23 cellular contexts compared by ENCODE assay signal in the genomic region with DNA sequence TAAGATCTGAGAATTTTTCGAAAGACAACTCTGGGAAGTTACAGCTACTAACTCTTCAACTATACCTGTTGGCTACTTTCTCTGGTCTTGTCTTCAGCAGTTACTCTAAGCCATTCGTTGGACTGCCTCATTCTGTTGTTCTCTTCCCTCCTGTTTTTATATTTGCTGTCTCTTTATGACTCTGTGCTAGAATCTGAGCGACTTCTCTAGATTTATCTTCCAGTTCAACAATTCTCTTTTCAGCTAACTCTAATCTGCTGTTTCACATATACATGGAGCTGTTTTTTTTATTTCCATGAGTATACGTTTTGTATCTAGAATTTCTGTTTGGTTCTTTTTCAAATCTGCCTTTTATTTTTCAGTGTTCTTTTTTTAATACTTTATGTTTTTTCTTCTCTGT.
DNase-seq lines count a peak whose midpoint lies in the region; ATAC-seq and TF ChIP-seq lines count a peak whose summit lies in the region.
"Had no signal": no experiment of that assay in that cellular context is flagged by ENCODE, and none has a peak within 500 bp of the region (broad histone marks: within the 10 kb centered on the region; RNA-seq: fewer than 3 reads in every experiment).

No MANE protein-coding gene starts in this region.

- 64% methylated on average over 4 of the region's 4 CpGs for WGBS in SK-N-SH (ENCODE audit: low lambda C conversion rate)
- 96% methylated on average over 4 of the region's 4 CpGs for WGBS in liver
- WGBS in right lobe of liver (ENCODE audit: insufficient coverage, low coverage, low lambda C conversion rate, missing lambda C conversion rate), result 93% methylated on average over 4 of the region's 4 CpGs
- WGBS in endodermal cell (ENCODE audit: insufficient coverage in 1 of 2, insufficient read length in 1 of 2), 2 experiments, result 86 to 92% methylated on average over 3 of the region's 4 CpGs
- 92% methylated on average over 4 of the region's 4 CpGs for WGBS in mammary epithelial cell (ENCODE audit: low coverage, missing lambda C conversion rate)

- H3K9ac ChIP-seq in SK-N-SH (no peak overlapping the region), liver (ENCODE audit: low read depth in 1 of 2, low read length in 2 of 2) (no peak overlapping the region), endodermal cell (ENCODE audit: extremely low read depth, low read length, poor library complexity, severe bottlenecking) (no peak overlapping the region), mammary epithelial cell (ENCODE audit: insufficient read depth, low read length) (no peak overlapping the region)
- H3K9ac ChIP-seq: GM23248 had no signal

- intact Hi-C loops in right lobe of liver (cut with DNase I), result no loop called here
- intact Hi-C loops in mammary epithelial cell (cut with micrococcal nuclease), result no loop called here

- DNase-seq in SK-N-SH (no peak), right lobe of liver (no peak), endodermal cell (no peak), DMS 273 (lab: John Stamatoyannopoulos, UW; ENCODE audit: unreplicated experiment) (no peak), mammary epithelial cell (no peak)
- DNase-seq: 8988T, Caco-2, DMS153, GF-D8, GM23248, IMR-90, NCI-H1417, NCI-H187, NCI-H2107, NCI-H226, NCI-H524, PC-3, RPMI8226 had no signal

- no peaks in the 10 kb centered on the region for H3K27me3 Mint-ChIP-seq in endodermal cell (ENCODE audit: insufficient read depth)

- H3K27ac Mint-ChIP-seq in endodermal cell, result no peak overlapping the region

- ATAC-seq in SK-N-SH treated with all-trans-retinoic acid at 6 μM for 48 hours, result no peak
- no peak for ATAC-seq in right lobe of liver
- ATAC-seq in HG03342 (IDR thresholded peaks at IDR 0.05; ENCODE audit: unreplicated experiment), result no peak
- ATAC-seq: PC-3 had no signal

- peaks cover 20% of the 10 kb centered on the region for H3K9me3 Mint-ChIP-seq in endodermal cell

- no peak for TF ChIP-seq EP300 in SK-N-SH (IDR thresholded peaks at IDR 0.05; ENCODE audit: borderline replicate concordance in 1 of 2, low read depth in 1 of 2, low read length in 1 of 2)

- H3K27ac ChIP-seq in SK-N-SH (ENCODE audit: low read depth in 2 of 2, low read length in 1 of 2) (no peak overlapping the region), liver (ENCODE audit: low read depth in 1 of 2, low read length in 2 of 2) (peak overlapping the region; percentile 32 to 89), right lobe of liver (no peak overlapping the region), endodermal cell (ENCODE audit: low read depth, low read length) (no peak overlapping the region), mammary epithelial cell (ENCODE audit: insufficient read depth, low read depth, low read length) (no peak overlapping the region)
- H3K27ac ChIP-seq: GM23248 had no signal

- no peaks in the 10 kb centered on the region for H4K20me1 ChIP-seq in SK-N-SH (ENCODE audit: insufficient read depth)
- H4K20me1 ChIP-seq in mammary epithelial cell (ENCODE audit: insufficient read depth, low read length), result no peaks in the 10 kb centered on the region

- peaks cover 4% of the 10 kb centered on the region for H3K4me1 Mint-ChIP-seq in endodermal cell

- H3K36me3 ChIP-seq in SK-N-SH (replicated peaks in 1 of 2; ENCODE audit: control insufficient read depth in 1 of 2, insufficient read depth in 2 of 2, low read length in 1 of 2) (peaks cover 0 to 3% of the 10 kb centered on the region in 2 experiments), liver (ENCODE audit: control insufficient read depth in 4 of 4, insufficient read depth in 3 of 4, low read depth in 1 of 4, low read length in 3 of 4) (peaks cover 5 to 23% (median 16%) of the 10 kb centered on the region in 4 donors), right lobe of liver (peaks cover 0 to 60% (median 1%) of the 10 kb centered on the region in 4 donors), endodermal cell (ENCODE audit: control insufficient read depth, insufficient read depth, low read length) (peaks cover 48% of the 10 kb centered on the region), mammary epithelial cell (ENCODE audit: insufficient read depth, low read length) (peaks cover 13% of the 10 kb centered on the region)
- H3K36me3 ChIP-seq: HAP-1 had no signal

- no peak for TF ChIP-seq RAD21 in SK-N-SH (IDR thresholded peaks at IDR 0.05; ENCODE audit: low read length)
- TF ChIP-seq RAD21 in liver (IDR thresholded peaks at IDR 0.05), result no peak

- TF ChIP-seq CTCF in SK-N-SH (IDR thresholded peaks at IDR 0.05) (no peak), liver (IDR thresholded peaks at IDR 0.05; ENCODE audit: low read depth, low read length, missing input control) (no peak), right lobe of liver (IDR thresholded peaks at IDR 0.05) (no peak), endodermal cell (conservative IDR thresholded peaks at IDR 0.05) (no peak), mammary epithelial cell (conservative IDR thresholded peaks at IDR 0.05 in 1 of 2, IDR thresholded peaks at IDR 0.05 in 1 of 2; ENCODE audit: extremely low read depth in 1 of 2, insufficient read depth in 1 of 2, low read depth in 1 of 2, low read length in 2 of 2) (no peak)

- CTCF ChIA-PET in SK-N-SH (lab: Yijun Ruan, JAX) (interaction anchor here (1.0 to 3.3 kb wide), 5 partner anchors 8 to 282 kb away, joined by 3 to 12 read pairs (median 3); no protein-coding TSS in a partner anchor), mammary epithelial cell (lab: Charles Lee; ENCODE audit: low non-redundant PET) (no interaction called here)

- no peaks in the 10 kb centered on the region; the same call in 1 of the 2 replicates for H3K9me3 ChIP-seq in SK-N-SH
- H3K9me3 ChIP-seq in liver (ENCODE audit: control insufficient read depth in 4 of 4, low read length in 3 of 4), result no peaks in the 10 kb centered on the region
- no peaks in the 10 kb centered on the region for H3K9me3 ChIP-seq in right lobe of liver
- H3K9me3 ChIP-seq in endodermal cell (ENCODE audit: control insufficient read depth, low read length), result peaks cover 26% of the 10 kb centered on the region
- H3K9me3 ChIP-seq in mammary epithelial cell (replicated peaks; ENCODE audit: insufficient read depth, low read length), result no peaks in the 10 kb centered on the region
- H3K9me3 ChIP-seq: HAP-1 had no signal

- no TSS peak for BruUV-seq in mammary epithelial cell (replicated peaks; lab: Mats Ljungman, UMichigan)

- in situ Hi-C loops in mammary epithelial cell (cut with MboI; ENCODE audit: low sequenced_read_pairs in 2 of 2), result no loop called here

- peaks cover 73% of the 10 kb centered on the region for H3K36me3 Mint-ChIP-seq in endodermal cell (ENCODE audit: low read depth)

- H3K4me2 ChIP-seq in SK-N-SH (no peak overlapping the region), mammary epithelial cell (ENCODE audit: insufficient read depth, low read depth, low read length) (no peak overlapping the region)

- H3K4me3 ChIP-seq in SK-N-SH (ENCODE audit: low read depth in 2 of 2, low read length in 1 of 2), result no peak overlapping the region
- no peak overlapping the region for H3K4me3 ChIP-seq in liver (ENCODE audit: low read depth in 1 of 3, low read length in 3 of 3)
- no peak overlapping the region for H3K4me3 ChIP-seq in right lobe of liver
- peak overlapping the region; percentile 13 for H3K4me3 ChIP-seq in endodermal cell (ENCODE audit: low read length)
- no peak overlapping the region for H3K4me3 ChIP-seq in mammary epithelial cell (replicated peaks in 1 of 3; ENCODE audit: insufficient read depth in 1 of 3, low read depth in 2 of 3, low read length in 3 of 3)
- H3K4me3 ChIP-seq: GM23248, HAP-1 had no signal

- H2AFZ ChIP-seq in SK-N-SH (ENCODE audit: low read depth), result no peak overlapping the region
- H2AFZ ChIP-seq in mammary epithelial cell (ENCODE audit: low read depth, low read length), result no peak overlapping the region
- H2AFZ ChIP-seq: GM23248 had no signal

- no peaks in the 10 kb centered on the region for H3K27me3 ChIP-seq in SK-N-SH (ENCODE audit: insufficient read depth)
- H3K27me3 ChIP-seq in liver (ENCODE audit: control insufficient read depth in 4 of 4, insufficient read depth in 4 of 4, low read length in 3 of 4), result no peaks in the 10 kb centered on the region
- H3K27me3 ChIP-seq in right lobe of liver, result no peaks in the 10 kb centered on the region
- no peaks in the 10 kb centered on the region for H3K27me3 ChIP-seq in endodermal cell (ENCODE audit: control insufficient read depth, insufficient read depth, low read length, poor library complexity, severe bottlenecking)
- no peaks in the 10 kb centered on the region for H3K27me3 ChIP-seq in mammary epithelial cell (ENCODE audit: insufficient read depth, low read length)

- H3K79me2 ChIP-seq in SK-N-SH (ENCODE audit: insufficient read depth) (no peaks in the 10 kb centered on the region), mammary epithelial cell (ENCODE audit: insufficient read depth, low read length) (no peaks in the 10 kb centered on the region)

- H3K9me2 ChIP-seq in SK-N-SH, result no peaks in the 10 kb centered on the region

- dilution Hi-C loops in mammary epithelial cell (cut with HindIII; ENCODE audit: low sequenced_read_pairs), result no loop called here

- no peaks in the 10 kb centered on the region for H3F3A ChIP-seq in SK-N-SH (replicated peaks; ENCODE audit: insufficient read depth)

- POLR2A ChIA-PET in SK-N-SH (lab: Yijun Ruan, JAX), result interaction anchor here (0.6 kb wide), 1 partner anchor 7 kb away, joined by 3 read pairs; no protein-coding TSS in a partner anchor

- H3K4me3 Mint-ChIP-seq in endodermal cell, result no peak overlapping the region
- H3K4me3 Mint-ChIP-seq: CD14-positive monocyte had no signal

- H3K4me1 ChIP-seq in SK-N-SH (ENCODE audit: control insufficient read depth in 1 of 2, insufficient read depth in 2 of 2, low read depth in 1 of 2, low read length in 1 of 2), result no peaks in the 10 kb centered on the region; a peak in 1 of 4 replicates
- H3K4me1 ChIP-seq in liver (ENCODE audit: control insufficient read depth in 4 of 4, insufficient read depth in 4 of 4, low read length in 3 of 4), result peaks cover 4 to 45% (median 9%) of the 10 kb centered on the region in 4 donors
- peaks cover 0 to 41% (median 12%) of the 10 kb centered on the region in 4 donors for H3K4me1 ChIP-seq in right lobe of liver
- no peaks in the 10 kb centered on the region for H3K4me1 ChIP-seq in endodermal cell (ENCODE audit: control insufficient read depth, insufficient read depth, low read length)
- no peaks in the 10 kb centered on the region for H3K4me1 ChIP-seq in mammary epithelial cell (ENCODE audit: insufficient read depth, low read length)
- H3K4me1 ChIP-seq: Caco-2, HAP-1 had no signal

- no peak for TF ChIP-seq POLR2A in right lobe of liver (IDR thresholded peaks at IDR 0.05)

TF ChIP-seq in SK-N-SH treated with all-trans-retinoic acid at 6 μM for 48 hours, 23 proteins besides CTCF, POLR2A, EP300 and RAD21 (continues in another document):
- TF ChIP-seq TOX (CRISPR knock-in tag; IDR thresholded peaks at IDR 0.05; ENCODE audit: borderline replicate concordance) (no peak), RARB (CRISPR knock-in tag; IDR thresholded peaks at IDR 0.05) (no peak), ZC3H10 (CRISPR knock-in tag; IDR thresholded peaks at IDR 0.05) (no peak)

TF ChIP-seq in SK-N-SH, 30 proteins besides CTCF, POLR2A, EP300 and RAD21:
- TF ChIP-seq TAF1 (IDR thresholded peaks at IDR 0.05; ENCODE audit: borderline replicate concordance, low read depth, low read length), result no peak
- TF ChIP-seq FOSL2 (IDR thresholded peaks at IDR 0.05; ENCODE audit: borderline replicate concordance, low read depth), result no peak

TF ChIP-seq in liver, 16 proteins besides CTCF, POLR2A, EP300 and RAD21 (continues in another document):
- no peak for TF ChIP-seq YY1 (IDR thresholded peaks at IDR 0.05)
- no peak for TF ChIP-seq RXRA (IDR thresholded peaks at IDR 0.05)

Comparison
In these comparisons a context has a peak if more than half of its experiments do, and no peak if none do; other contexts are left out.
1. H3K27ac ChIP-seq: peak in liver (2 of 2); none in SK-N-SH (0 of 2), right lobe of liver (0 of 3), endodermal cell (single experiment) and mammary epithelial cell (single experiment).